Comparison of ENCODE assay signal across 1 cellular context in genomic region chr1:64343105-64343960, GRCh38.
TF ChIP-seq lines count a peak whose summit lies in the region.

No MANE protein-coding gene starts in this region.

TF ChIP-seq in A549, 52 proteins besides CTCF, POLR2A, EP300 and RAD21 (continued from another document):
- TF ChIP-seq JUNB (IDR thresholded peaks at IDR 0.05) (peak; percentile 87), ZFP36 (IDR thresholded peaks at IDR 0.05; ENCODE audit: borderline replicate concordance, partially characterized antibody) (no peak), MAFK (IDR thresholded peaks at IDR 0.05; ENCODE audit: partially characterized antibody) (no peak), CBX2 (IDR thresholded peaks at IDR 0.05; ENCODE audit: borderline replicate concordance, low read depth) (no peak), EHMT2 (IDR thresholded peaks at IDR 0.05; ENCODE audit: low read depth) (no peak), HMGXB4 (CRISPR knock-in tag; IDR thresholded peaks at IDR 0.05; ENCODE audit: borderline replicate concordance) (no peak), HEYL (CRISPR knock-in tag; IDR thresholded peaks at IDR 0.05) (no peak), ZNF302 (CRISPR knock-in tag; IDR thresholded peaks at IDR 0.05) (0 out of 2 replicates have a peak, but pooled peaks have one; percentile 12), MAX (IDR thresholded peaks at IDR 0.05) (no peak; the same call in 1 of the 2 replicates), TFCP2L1 (CRISPR knock-in tag; IDR thresholded peaks at IDR 0.05) (no peak), CEBPB (IDR thresholded peaks at IDR 0.05) (peak in 1 of 2 experiments; percentile 14; a peak in 1 of 4 replicates), NPAS2 (CRISPR knock-in tag; IDR thresholded peaks at IDR 0.05; ENCODE audit: borderline replicate concordance) (no peak), JUN (IDR thresholded peaks at IDR 0.05) (peak; percentile 52 to 55; a peak in 2 of 5 replicates), TP53 (CRISPR knock-in tag; IDR thresholded peaks at IDR 0.05) (no peak), PBX3 (IDR thresholded peaks at IDR 0.05) (no peak), BCL3 (IDR thresholded peaks at IDR 0.05) (0 out of 3 replicates have a peak, but pooled peaks have one; percentile 41), CHD4 (IDR thresholded peaks at IDR 0.05; ENCODE audit: borderline replicate concordance) (no peak)
TF ChIP-seq in A549: peak in this region for 9.
